31 cellular contexts compared by ENCODE assay signal in the genomic region with DNA sequence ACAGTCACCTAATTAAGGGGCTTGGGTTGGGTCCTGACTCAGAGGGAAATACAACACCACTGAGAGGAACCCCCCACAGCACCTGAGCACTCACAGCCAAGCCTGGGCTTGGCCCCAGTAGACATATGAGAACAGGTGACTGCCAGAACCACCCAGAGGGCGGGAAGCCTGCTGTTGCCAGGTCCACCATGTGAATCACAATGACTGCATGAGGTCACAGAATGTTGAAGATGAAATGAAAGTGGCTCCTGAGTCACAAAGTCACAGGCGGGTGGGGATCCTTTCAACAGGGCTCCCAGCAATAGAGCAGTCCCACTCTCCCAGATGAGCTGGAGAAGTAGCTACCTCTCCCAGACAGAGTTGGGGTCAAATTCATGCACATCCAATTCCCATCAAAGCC. TPM values are rescaled to one million over a fixed set of nuclear protein-coding genes. Genes with fewer than 3 reads are reported as not detected.
A peak's percentile ranks its signal among the peaks of the same experiment; 100 is the strongest.
DNase-seq lines count a peak whose midpoint lies in the region; ATAC-seq and TF ChIP-seq lines count a peak whose summit lies in the region.
"Had no signal": no experiment of that assay in that cellular context is flagged by ENCODE, and none has a peak within 500 bp of the region (broad histone marks: within the 10 kb centered on the region; RNA-seq: fewer than 3 reads in every experiment).

LRRC74A (plus strand) TSS at position 287 of the 400 bp plus-strand sequence. CDS start 290 bp downstream, outside the sequence.

- 80 to 88% methylated on average over 2 of the region's 2 CpGs for WGBS in GM23248 (ENCODE audit: low coverage in 1 of 2, low lambda C conversion rate in 2 of 2, missing lambda C conversion rate in 2 of 2), 2 experiments

- no peak within 1 kb of the TSS for H3K4me3 ChIP-seq in GM23248
- no peak within 1 kb of the TSS for H3K4me3 ChIP-seq in naive thymus-derived CD4-positive, alpha-beta T cell (ENCODE audit: low read length)
- H3K4me3 ChIP-seq: BLaER1 had no signal

- H3K27ac ChIP-seq in GM23248: no peak within 1 kb of the TSS
- no peak within 1 kb of the TSS for H3K27ac ChIP-seq in naive thymus-derived CD4-positive, alpha-beta T cell (ENCODE audit: low read depth, low read length)
- H3K27ac ChIP-seq: BLaER1 had no signal

- CTCF ChIA-PET in activated CD8-positive, alpha-beta T cell treated with anti-CD3 and anti-CD28 coated beads for 36 hours (lab: Charles Lee): interaction anchor here (1.1 kb wide), 1 partner anchor 116 kb away, joined by 3 read pairs; no protein-coding TSS in a partner anchor
- CTCF ChIA-PET in activated CD8-positive, alpha-beta T cell treated with anti-CD3 and anti-CD28 coated beads, Interleukin-2, amount 10 ng/mL, durations not matched to agents 7 days and 5 days (lab: Charles Lee): no interaction called here
- CTCF ChIA-PET in naive thymus-derived CD4-positive, alpha-beta T cell (lab: Charles Lee): no interaction called here

- H3K36me3 ChIP-seq in GM23248 (ENCODE audit: low read depth): no peaks in the 10 kb centered on the region
- H3K36me3 ChIP-seq in naive thymus-derived CD4-positive, alpha-beta T cell (ENCODE audit: control insufficient read depth in 2 of 3, insufficient read depth in 3 of 3, low read length in 3 of 3): no peaks in the 10 kb centered on the region
- H3K36me3 ChIP-seq: BLaER1, heart right ventricle had no signal

- peak; percentile 45 for ATAC-seq in activated CD8-positive, alpha-beta T cell treated with anti-CD3 and anti-CD28 coated beads for 36 hours
- no peak for ATAC-seq in activated CD8-positive, alpha-beta T cell treated with anti-CD3 and anti-CD28 coated beads, Interleukin-2, amount 10 ng/mL, durations not matched to agents 7 days and 5 days
- peak; percentile 28 for ATAC-seq in activated T-helper 17 cell treated with anti-CD3 and anti-CD28 coated beads, Interleukin-2, amount 50 U/mL, for 72 hours (replicated peaks)
- peak; percentile 22 for ATAC-seq in naive thymus-derived CD4-positive, alpha-beta T cell
- ATAC-seq in GM21360 (IDR thresholded peaks at IDR 0.05; ENCODE audit: unreplicated experiment): no peak
- ATAC-seq: heart right ventricle, left cardiac atrium had no signal

- H2AFZ ChIP-seq in GM23248: no peak within 1 kb of the TSS

- in situ Hi-C loops in GM23248 (cut with MboI): no loop called here

- H3K27me3 ChIP-seq in GM23248 (replicated peaks; ENCODE audit: insufficient read depth): no peaks in the 10 kb centered on the region
- no peaks in the 10 kb centered on the region for H3K27me3 ChIP-seq in naive thymus-derived CD4-positive, alpha-beta T cell (ENCODE audit: control insufficient read depth in 2 of 2, insufficient read depth in 2 of 2, low read length in 2 of 2)
- H3K27me3 ChIP-seq: BLaER1, heart right ventricle had no signal

- H3K9me3 ChIP-seq in GM23248 (ENCODE audit: low read depth): no peaks in the 10 kb centered on the region
- H3K9me3 ChIP-seq in naive thymus-derived CD4-positive, alpha-beta T cell (ENCODE audit: control insufficient read depth in 2 of 3, low read length in 3 of 3): no peaks in the 10 kb centered on the region
- H3K9me3 ChIP-seq: heart right ventricle had no signal

- no peak within 1 kb of the TSS for H3K4me3 Mint-ChIP-seq in activated CD8-positive, alpha-beta T cell treated with anti-CD3 and anti-CD28 coated beads for 36 hours
- no peak within 1 kb of the TSS for H3K4me3 Mint-ChIP-seq in activated CD8-positive, alpha-beta T cell treated with anti-CD3 and anti-CD28 coated beads, Interleukin-2, amount 10 ng/mL, durations not matched to agents 7 days and 5 days
- H3K4me3 Mint-ChIP-seq in activated T-helper 17 cell treated with anti-CD3 and anti-CD28 coated beads, Interleukin-2, amount 50 U/mL, for 72 hours: no peak within 1 kb of the TSS
- H3K4me3 Mint-ChIP-seq in naive thymus-derived CD4-positive, alpha-beta T cell: no peak within 1 kb of the TSS
- H3K4me3 Mint-ChIP-seq: activated B cell treated with CpG ODN at 0.5 μM for 24 hours; activated naive CD4-positive, alpha-beta T cell treated with anti-CD3 and anti-CD28 coated beads, Interleukin-2, amount 10 ng/mL, durations not matched to agents 7 days and 5 days; activated T-cell treated with anti-CD3 and anti-CD28 coated beads, Interleukin-2, amount 50 U/mL, for 24 hours had no signal

- DNase-seq in activated CD8-positive, alpha-beta T cell treated with anti-CD3 and anti-CD28 coated beads for 36 hours: peak; percentile 14
- DNase-seq in activated CD8-positive, alpha-beta T cell treated with anti-CD3 and anti-CD28 coated beads, Interleukin-2, amount 10 ng/mL, durations not matched to agents 7 days and 5 days: no peak
- peak; percentile 17 for DNase-seq in GM23248
- no peak for DNase-seq in naive thymus-derived CD4-positive, alpha-beta T cell
- no peak for DNase-seq in MV-4-11 (lab: John Stamatoyannopoulos, UW)
- DNase-seq in pons (ENCODE audit: low spot score): no peak
- DNase-seq: activated B cell treated with CpG ODN at 0.5 μM for 24 hours; activated CD8-positive, alpha-beta memory T cell treated with anti-CD3 and anti-CD28 coated beads for 24 hours; activated naive CD4-positive, alpha-beta T cell treated with anti-CD3 and anti-CD28 coated beads, Interleukin-2, amount 10 ng/mL, durations not matched to agents 7 days and 5 days; activated T-cell treated with anti-CD3 and anti-CD28 coated beads, Interleukin-2, amount 50 U/mL, for 24 hours; aorta; Calu3; central memory CD4-positive, alpha-beta T cell; heart right ventricle; left cardiac atrium; mesenchymal stem cell; naive B cell; NCI-H1092 treated with DMSO at 0.1 percent for 48 hours; NCI-H1930; NCI-H446; occipital lobe; OCI-M1; retina; small intestine; stimulated activated CD4-positive, alpha-beta T cell treated with anti-CD3 and anti-CD28 coated beads, Interleukin-2, amount 100 ng/mL, for 24 hours; T1000 had no signal

- no peaks in the 10 kb centered on the region for H3F3A ChIP-seq in GM23248 (ENCODE audit: insufficient read depth)

- no peak for TF ChIP-seq CTCF in activated CD8-positive, alpha-beta T cell treated with anti-CD3 and anti-CD28 coated beads for 36 hours (IDR thresholded peaks at IDR 0.05)

- H3K4me2 ChIP-seq in GM23248 (ENCODE audit: unreplicated experiment): no peak within 1 kb of the TSS
- H3K4me2 ChIP-seq: BLaER1 had no signal

- no peak within 1 kb of the TSS for H3K27ac Mint-ChIP-seq in activated CD8-positive, alpha-beta T cell treated with anti-CD3 and anti-CD28 coated beads for 36 hours
- no peak within 1 kb of the TSS for H3K27ac Mint-ChIP-seq in activated CD8-positive, alpha-beta T cell treated with anti-CD3 and anti-CD28 coated beads, Interleukin-2, amount 10 ng/mL, durations not matched to agents 7 days and 5 days
- H3K27ac Mint-ChIP-seq in activated T-helper 17 cell treated with anti-CD3 and anti-CD28 coated beads, Interleukin-2, amount 50 U/mL, for 72 hours: no peak within 1 kb of the TSS
- peak within 1 kb of the TSS in 1 of 9 donors; percentile 27 for H3K27ac Mint-ChIP-seq in naive thymus-derived CD4-positive, alpha-beta T cell
- H3K27ac Mint-ChIP-seq: activated B cell treated with CpG ODN at 0.5 μM for 24 hours; activated naive CD4-positive, alpha-beta T cell treated with anti-CD3 and anti-CD28 coated beads, Interleukin-2, amount 10 ng/mL, durations not matched to agents 7 days and 5 days; activated T-cell treated with anti-CD3 and anti-CD28 coated beads, Interleukin-2, amount 50 U/mL, for 24 hours had no signal

- intact Hi-C loops in activated CD8-positive, alpha-beta T cell treated with anti-CD3 and anti-CD28 coated beads for 36 hours (cut with micrococcal nuclease): no loop called here
- intact Hi-C loops in naive thymus-derived CD4-positive, alpha-beta T cell (cut with micrococcal nuclease): no loop called here

- H3K79me2 ChIP-seq in GM23248 (ENCODE audit: insufficient read depth): no peaks in the 10 kb centered on the region

- H3K27me3 Mint-ChIP-seq in activated CD8-positive, alpha-beta T cell treated with anti-CD3 and anti-CD28 coated beads for 36 hours: no peaks in the 10 kb centered on the region
- peaks cover 5% of the 10 kb centered on the region for H3K27me3 Mint-ChIP-seq in activated CD8-positive, alpha-beta T cell treated with anti-CD3 and anti-CD28 coated beads, Interleukin-2, amount 10 ng/mL, durations not matched to agents 7 days and 5 days (ENCODE audit: low read depth)
- H3K27me3 Mint-ChIP-seq in activated T-helper 17 cell treated with anti-CD3 and anti-CD28 coated beads, Interleukin-2, amount 50 U/mL, for 72 hours: no peaks in the 10 kb centered on the region
- peaks cover 0 to 22% (median 3%) of the 10 kb centered on the region in 5 donors for H3K27me3 Mint-ChIP-seq in naive thymus-derived CD4-positive, alpha-beta T cell
- H3K27me3 Mint-ChIP-seq: activated T-cell treated with anti-CD3 and anti-CD28 coated beads, Interleukin-2, amount 50 U/mL, for 24 hours had no signal

- no peaks in the 10 kb centered on the region for H4K20me1 ChIP-seq in GM23248 (ENCODE audit: insufficient read depth)
- H4K20me1 ChIP-seq: BLaER1 had no signal

- no peaks in the 10 kb centered on the region for H3K4me1 ChIP-seq in GM23248 (ENCODE audit: insufficient read depth)
- H3K4me1 ChIP-seq in naive thymus-derived CD4-positive, alpha-beta T cell (ENCODE audit: control insufficient read depth in 2 of 2, insufficient read depth in 2 of 2, low read length in 2 of 2): no peaks in the 10 kb centered on the region
- H3K4me1 ChIP-seq: BLaER1 had no signal

- H3K36me3 Mint-ChIP-seq in activated CD8-positive, alpha-beta T cell treated with anti-CD3 and anti-CD28 coated beads for 36 hours (ENCODE audit: low read depth): no peaks in the 10 kb centered on the region
- H3K36me3 Mint-ChIP-seq in activated CD8-positive, alpha-beta T cell treated with anti-CD3 and anti-CD28 coated beads, Interleukin-2, amount 10 ng/mL, durations not matched to agents 7 days and 5 days (ENCODE audit: low read depth): no peaks in the 10 kb centered on the region
- no peaks in the 10 kb centered on the region for H3K36me3 Mint-ChIP-seq in activated T-helper 17 cell treated with anti-CD3 and anti-CD28 coated beads, Interleukin-2, amount 50 U/mL, for 72 hours (ENCODE audit: low read depth)
- no peaks in the 10 kb centered on the region for H3K36me3 Mint-ChIP-seq in naive thymus-derived CD4-positive, alpha-beta T cell
- H3K36me3 Mint-ChIP-seq: activated naive CD4-positive, alpha-beta T cell treated with anti-CD3 and anti-CD28 coated beads, Interleukin-2, amount 10 ng/mL, durations not matched to agents 7 days and 5 days; naive B cell had no signal

- H3K9ac ChIP-seq in GM23248: no peak within 1 kb of the TSS
- H3K9ac ChIP-seq: BLaER1 had no signal

- no peaks in the 10 kb centered on the region for H3K4me1 Mint-ChIP-seq in activated CD8-positive, alpha-beta T cell treated with anti-CD3 and anti-CD28 coated beads for 36 hours (ENCODE audit: low read depth)
- H3K4me1 Mint-ChIP-seq in activated CD8-positive, alpha-beta T cell treated with anti-CD3 and anti-CD28 coated beads, Interleukin-2, amount 10 ng/mL, durations not matched to agents 7 days and 5 days (ENCODE audit: low read depth): no peaks in the 10 kb centered on the region
- H3K4me1 Mint-ChIP-seq in activated T-helper 17 cell treated with anti-CD3 and anti-CD28 coated beads, Interleukin-2, amount 50 U/mL, for 72 hours: no peaks in the 10 kb centered on the region
- H3K4me1 Mint-ChIP-seq in naive thymus-derived CD4-positive, alpha-beta T cell: peaks cover 0 to 1% (median 0%) of the 10 kb centered on the region in 7 donors
- H3K4me1 Mint-ChIP-seq: activated B cell treated with CpG ODN at 0.5 μM for 24 hours; activated naive CD4-positive, alpha-beta T cell treated with anti-CD3 and anti-CD28 coated beads, Interleukin-2, amount 10 ng/mL, durations not matched to agents 7 days and 5 days; naive B cell had no signal

- no peaks in the 10 kb centered on the region for H3K9me2 ChIP-seq in GM23248 (ENCODE audit: insufficient read depth)

- no peaks in the 10 kb centered on the region for H3K9me3 Mint-ChIP-seq in activated CD8-positive, alpha-beta T cell treated with anti-CD3 and anti-CD28 coated beads for 36 hours
- no peaks in the 10 kb centered on the region for H3K9me3 Mint-ChIP-seq in activated CD8-positive, alpha-beta T cell treated with anti-CD3 and anti-CD28 coated beads, Interleukin-2, amount 10 ng/mL, durations not matched to agents 7 days and 5 days (ENCODE audit: insufficient read depth)
- H3K9me3 Mint-ChIP-seq in activated T-helper 17 cell treated with anti-CD3 and anti-CD28 coated beads, Interleukin-2, amount 50 U/mL, for 72 hours: no peaks in the 10 kb centered on the region
- no peaks in the 10 kb centered on the region for H3K9me3 Mint-ChIP-seq in naive thymus-derived CD4-positive, alpha-beta T cell
- H3K9me3 Mint-ChIP-seq: activated B cell treated with CpG ODN at 0.5 μM for 24 hours; activated naive CD4-positive, alpha-beta T cell treated with anti-CD3 and anti-CD28 coated beads, Interleukin-2, amount 10 ng/mL, durations not matched to agents 7 days and 5 days; activated T-cell treated with anti-CD3 and anti-CD28 coated beads, Interleukin-2, amount 50 U/mL, for 24 hours; naive B cell had no signal

- POLR2A ChIA-PET in activated CD8-positive, alpha-beta T cell treated with anti-CD3 and anti-CD28 coated beads for 36 hours (lab: Charles Lee): no interaction called here
- POLR2A ChIA-PET in activated CD8-positive, alpha-beta T cell treated with anti-CD3 and anti-CD28 coated beads, Interleukin-2, amount 10 ng/mL, durations not matched to agents 7 days and 5 days (lab: Charles Lee): no interaction called here
- POLR2A ChIA-PET in naive thymus-derived CD4-positive, alpha-beta T cell (lab: Charles Lee): no interaction called here

RNA-seq across cellular contexts. Expression of gene LRRC74A, which starts in this region (rescaled TPM):
- total RNA-seq in activated CD8-positive, alpha-beta T cell treated with anti-CD3 and anti-CD28 coated beads for 36 hours: not detected
- not detected for total RNA-seq in activated CD8-positive, alpha-beta T cell treated with anti-CD3 and anti-CD28 coated beads, Interleukin-2, amount 10 ng/mL, durations not matched to agents 7 days and 5 days
- not detected in 2 replicates for total RNA-seq in GM23248 (2014; rRNA removed; shearing (Covaris generic))
- not detected in 2 replicates for polyA plus RNA-seq in GM23248 (2016; fragmentation: Nextera tagmentation; extraction: Ambion mirVana)
- not detected for total RNA-seq in activated T-helper 17 cell treated with anti-CD3 and anti-CD28 coated beads, Interleukin-2, amount 50 U/mL, for 72 hours
- total RNA-seq in naive thymus-derived CD4-positive, alpha-beta T cell: not detected
- polyA plus RNA-seq in naive thymus-derived CD4-positive, alpha-beta T cell: not detected
- total RNA-seq: activated B cell treated with CpG ODN at 0.5 μM for 24 hours, aorta, Calu3, dermis microvascular lymphatic vessel endothelial cell, heart right ventricle, left cardiac atrium, occipital lobe, temporal lobe had no signal
- polyA plus RNA-seq: heart right ventricle, small intestine had no signal

Comparison
In these comparisons a context has a peak if more than half of its experiments do, and no peak if none do; other contexts are left out.
1. Peak in DNase-seq and ATAC-seq in activated CD8-positive, alpha-beta T cell treated with anti-CD3 and anti-CD28 coated beads for 36 hours; RNA of the gene not detected or under 1 TPM.
2. Peak in DNase-seq in GM23248; RNA of the gene not detected or under 1 TPM.
3. Peak in ATAC-seq in activated T-helper 17 cell treated with anti-CD3 and anti-CD28 coated beads, Interleukin-2, amount 50 U/mL, for 72 hours; RNA of the gene not detected or under 1 TPM.
4. Peak in ATAC-seq in naive thymus-derived CD4-positive, alpha-beta T cell; RNA of the gene not detected or under 1 TPM.